ENCODE assay signal across 12 cellular contexts in genomic region chr9:130522233-130522808, GRCh38. TPM values are rescaled to one million over a fixed set of nuclear protein-coding genes. Genes with fewer than 3 reads are reported as not detected.
A peak's percentile ranks its signal among the peaks of the same experiment; 100 is the strongest.
DNase-seq lines count a peak whose midpoint lies in the region; TF ChIP-seq lines count a peak whose summit lies in the region.
"Had no signal": no experiment of that assay in that cellular context is flagged by ENCODE, and none has a peak within 500 bp of the region (broad histone marks: within the 10 kb centered on the region; RNA-seq: fewer than 3 reads in every experiment).

No MANE protein-coding gene starts in this region.

- H3K27me3 Mint-ChIP-seq in glutamatergic neuron (ENCODE audit: unreplicated experiment), result peaks cover 11% of the 10 kb centered on the region

- no peak overlapping the region for H3K4me3 ChIP-seq in MG63
- H3K4me3 ChIP-seq: prostate gland, SK-N-MC had no signal

- H3K9me3 ChIP-seq in MG63, result no peaks in the 10 kb centered on the region
- H3K9me3 ChIP-seq: prostate gland had no signal

- no peak for TF ChIP-seq CTCF in glutamatergic neuron (IDR thresholded peaks at IDR 0.05; ENCODE audit: partially characterized antibody, unreplicated experiment)

- peak; percentile 37 for DNase-seq in stimulated activated CD4-positive, alpha-beta T cell treated with anti-CD3 and anti-CD28 coated beads, Interleukin-1b, Interleukin-23, amount 100 ng/mL, for 48 hours
- DNase-seq in stimulated activated CD4-positive, alpha-beta T cell treated with anti-CD3 and anti-CD28 coated beads, Interleukin-12 subunit alpha, Interleukin-12 subunit beta, amount 100 ng/mL, for 4 hours, result no peak
- DNase-seq in NCI-H82 treated with DMSO at 0.1 percent for 48 hours (lab: John Stamatoyannopoulos, UW; ENCODE audit: unreplicated experiment), result peak; percentile 88
- peak; percentile 84 for DNase-seq in glutamatergic neuron
- DNase-seq in NCI-H2029 (lab: John Stamatoyannopoulos, UW), result no peak
- DNase-seq in AG20443 (ENCODE audit: low spot score), result no peak
- DNase-seq in superior temporal gyrus (ENCODE audit: extremely low spot score), result no peak
- no peak for DNase-seq in MG63
- DNase-seq: activated T-cell treated with anti-CD3 and anti-CD28 coated beads for 4 hours, amygdala had no signal

- peak overlapping the region; percentile 38 for H3K4me3 Mint-ChIP-seq in glutamatergic neuron (ENCODE audit: unreplicated experiment)

- H3K27ac Mint-ChIP-seq in glutamatergic neuron (ENCODE audit: unreplicated experiment), result peak overlapping the region; percentile 78

- no peaks in the 10 kb centered on the region for H3K27me3 ChIP-seq in MG63

- no peaks in the 10 kb centered on the region for H3K36me3 Mint-ChIP-seq in glutamatergic neuron (ENCODE audit: unreplicated experiment)

- H3K9me3 Mint-ChIP-seq in glutamatergic neuron (ENCODE audit: unreplicated experiment), result peaks cover 11% of the 10 kb centered on the region

- peaks cover 17% of the 10 kb centered on the region for H3K4me1 Mint-ChIP-seq in glutamatergic neuron (ENCODE audit: low read depth, unreplicated experiment)

- H3K36me3 ChIP-seq in MG63, result no peaks in the 10 kb centered on the region
- H3K36me3 ChIP-seq: prostate gland had no signal

RNA-seq across cellular contexts. Expression of gene FUBP3, which starts 57.1 kb away (rescaled TPM):
- 76.8 TPM for total RNA-seq in glutamatergic neuron (ENCODE audit: unreplicated experiment)
- total RNA-seq in MG63 (2014; rRNA removed; shearing (Covaris generic); ENCODE audit: low replicate concordance), result 30.3 and 35.8 TPM in 2 replicates

Comparison
In these comparisons a context has a peak if more than half of its experiments do, and no peak if none do; other contexts are left out.
1. DNase-seq: peak in stimulated activated CD4-positive, alpha-beta T cell treated with anti-CD3 and anti-CD28 coated beads, Interleukin-1b, Interleukin-23, amount 100 ng/mL, for 48 hours (single experiment), NCI-H82 treated with DMSO at 0.1 percent for 48 hours (single experiment) and glutamatergic neuron (single experiment); none in stimulated activated CD4-positive, alpha-beta T cell treated with anti-CD3 and anti-CD28 coated beads, Interleukin-12 subunit alpha, Interleukin-12 subunit beta, amount 100 ng/mL, for 4 hours (single experiment), NCI-H2029 (single experiment), AG20443 (single experiment), superior temporal gyrus (single experiment) and MG63 (single experiment).